ENCODE assay signal across 22 cellular contexts in the genomic region with DNA sequence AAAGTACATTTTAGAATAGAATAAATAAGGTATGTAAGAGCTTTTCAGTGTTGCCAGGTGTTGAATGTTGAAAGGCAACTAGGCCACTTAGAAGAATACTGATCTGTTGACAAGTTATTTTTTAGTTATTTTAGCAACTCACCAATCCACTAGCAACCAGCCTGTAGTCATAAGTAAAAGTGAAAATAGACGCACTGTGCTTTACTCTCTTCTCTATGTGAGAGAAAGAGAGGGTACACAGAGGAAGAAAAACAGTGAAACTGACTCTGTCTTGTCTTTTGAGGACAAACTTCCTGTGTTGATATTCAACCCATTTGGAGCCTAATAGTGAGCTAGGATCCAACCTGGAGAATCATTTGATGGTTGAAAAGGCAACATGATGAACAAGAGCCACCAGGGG.
"Had no signal": no experiment of that assay in that cellular context is flagged by ENCODE, and none has a peak within 500 bp of the region (broad histone marks: within the 10 kb centered on the region; RNA-seq: fewer than 3 reads in every experiment).

No MANE protein-coding gene starts in this region.

- DNase-seq: activated B cell treated with CpG ODN at 0.5 μM for 24 hours; activated CD4-positive, alpha-beta memory T cell treated with anti-CD3 and anti-CD28 coated beads for 36 hours; activated CD4-positive, alpha-beta T cell treated with anti-CD3 and anti-CD28 coated beads for 4 hours; activated CD8-positive, alpha-beta memory T cell treated with anti-CD3 and anti-CD28 coated beads, Interleukin-2, amount 10 ng/mL, durations not matched to agents 7 days and 5 days; activated effector memory CD4-positive, alpha-beta T cell treated with anti-CD3 and anti-CD28 coated beads, Interleukin-2, amount 50 U/mL, for 16 hours; activated naive CD4-positive, alpha-beta T cell treated with anti-CD3 and anti-CD28 coated beads, Interleukin-2, amount 10 ng/mL, durations not matched to agents 7 days and 5 days; activated T-cell treated with anti-CD3 and anti-CD28 coated beads for 4 hours; amygdala; head of caudate nucleus; hypothalamus; left ventricle myocardium inferior; naive thymus-derived CD4-positive, alpha-beta T cell; posterior cingulate gyrus; small intestine; stimulated activated CD4-positive, alpha-beta T cell treated with anti-CD3 and anti-CD28 coated beads, Interleukin-2, amount 100 ng/mL, for 24 hours; stomach; transverse colon had no signal

- ATAC-seq: activated CD8-positive, alpha-beta memory T cell treated with anti-CD3 and anti-CD28 coated beads, Interleukin-2, amount 10 ng/mL, durations not matched to agents 7 days and 5 days; gastroesophageal sphincter; naive thymus-derived CD4-positive, alpha-beta T cell; sciatic nerve; stimulated activated effector memory CD8-positive, alpha-beta T cell treated with anti-CD3 and anti-CD28 coated beads, Interleukin-12 subunit alpha, Interleukin-12 subunit beta, amount 100 ng/mL, for 72 hours had no signal

- H3K4me3 ChIP-seq: coronary artery, gastroesophageal sphincter, left ventricle myocardium inferior, stomach, suprapubic skin, transverse colon had no signal
